In genomic region chr11:12363373-12363772, GRCh38 we compare ENCODE assay signal across 22 cellular contexts. TPM values are rescaled to one million over a fixed set of nuclear protein-coding genes. Genes with fewer than 3 reads are reported as not detected.
DNase-seq lines count a peak whose midpoint lies in the region; ATAC-seq and TF ChIP-seq lines count a peak whose summit lies in the region.
"Had no signal": no experiment of that assay in that cellular context is flagged by ENCODE, and none has a peak within 500 bp of the region (broad histone marks: within the 10 kb centered on the region; RNA-seq: fewer than 3 reads in every experiment).

No MANE protein-coding gene starts in this region.

- peak overlapping the region; percentile 15 for H3K4me3 Mint-ChIP-seq in central memory CD8-positive, alpha-beta T cell
- peak overlapping the region in 4 of 10 donors; percentile 2 to 80 (median 44) for H3K4me3 Mint-ChIP-seq in naive thymus-derived CD8-positive, alpha-beta T cell
- no peak overlapping the region for H3K4me3 Mint-ChIP-seq in endothelial cell (ENCODE audit: unreplicated experiment)
- H3K4me3 Mint-ChIP-seq: IgD-negative memory B cell had no signal

- H3K27me3 Mint-ChIP-seq in central memory CD8-positive, alpha-beta T cell = no peaks in the 10 kb centered on the region
- peaks cover 0 to 6% (median 0%) of the 10 kb centered on the region in 5 donors for H3K27me3 Mint-ChIP-seq in naive thymus-derived CD8-positive, alpha-beta T cell
- H3K27me3 Mint-ChIP-seq in endothelial cell (ENCODE audit: unreplicated experiment) = peaks cover 6% of the 10 kb centered on the region

- POLR2A ChIA-PET in naive thymus-derived CD8-positive, alpha-beta T cell (lab: Charles Lee) = no interaction called here

- H3K27me3 ChIP-seq in upper lobe of left lung = no peaks in the 10 kb centered on the region
- H3K27me3 ChIP-seq: SJSA1 had no signal

- WGBS in upper lobe of left lung, 2 donors = 87 to 93% methylated on average over 1 of the region's 1 CpG

- peaks cover 48% of the 10 kb centered on the region for H3K4me1 Mint-ChIP-seq in central memory CD8-positive, alpha-beta T cell
- H3K4me1 Mint-ChIP-seq in naive thymus-derived CD8-positive, alpha-beta T cell = peaks cover 30 to 74% (median 53%) of the 10 kb centered on the region in 4 donors
- no peaks in the 10 kb centered on the region for H3K4me1 Mint-ChIP-seq in endothelial cell (ENCODE audit: unreplicated experiment)
- H3K4me1 Mint-ChIP-seq: IgD-negative memory B cell had no signal

- H3K4me1 ChIP-seq in upper lobe of left lung = peaks cover 3 to 11% (median 6%) of the 10 kb centered on the region in 4 donors

- no peaks in the 10 kb centered on the region for H3K36me3 ChIP-seq in upper lobe of left lung
- H3K36me3 ChIP-seq: SJSA1 had no signal

- no peaks in the 10 kb centered on the region for H3K9me3 ChIP-seq in upper lobe of left lung
- H3K9me3 ChIP-seq: SJSA1 had no signal

- TF ChIP-seq EP300 in upper lobe of left lung (IDR thresholded peaks at IDR 0.05) = no peak

- H3K36me3 Mint-ChIP-seq in central memory CD8-positive, alpha-beta T cell (ENCODE audit: insufficient read depth) = no peaks in the 10 kb centered on the region
- peaks cover 3 to 23% (median 15%) of the 10 kb centered on the region in 3 donors for H3K36me3 Mint-ChIP-seq in naive thymus-derived CD8-positive, alpha-beta T cell
- H3K36me3 Mint-ChIP-seq in endothelial cell (ENCODE audit: low read depth, unreplicated experiment) = no peaks in the 10 kb centered on the region
- H3K36me3 Mint-ChIP-seq: IgD-negative memory B cell had no signal

- no peak for ATAC-seq in central memory CD8-positive, alpha-beta T cell (replicated peaks; ENCODE audit: extremely low read depth, poor library complexity, severe bottlenecking)
- ATAC-seq in naive thymus-derived CD8-positive, alpha-beta T cell = no peak
- ATAC-seq in GM18502 (IDR thresholded peaks at IDR 0.05; ENCODE audit: poor library complexity, unreplicated experiment) (no peak), upper lobe of left lung (ENCODE audit: low FRiP score in 2 of 2) (no peak)
- ATAC-seq: GM12878 had no signal

- DNase-seq in DMS53 (lab: John Stamatoyannopoulos, UW) (peak; percentile 39), endothelial cell (ENCODE audit: low spot score) (no peak), posterior vena cava (ENCODE audit: low spot score) (no peak), upper lobe of left lung (no peak)
- no peak for DNase-seq in central memory CD8-positive, alpha-beta T cell (ENCODE audit: low spot score in 2 of 2)
- no peak for DNase-seq in naive thymus-derived CD8-positive, alpha-beta T cell
- DNase-seq: C1 segment of cervical spinal cord, DMS79, EL, GDM1, HCEC 1CT, MM.1S, NCI-H2029 treated with DMSO at 0.1 percent for 48 hours, NCI-H226, NCI-H510A, Right ventricle myocardium superior, RPMI8226 had no signal

- H3K27ac ChIP-seq in upper lobe of left lung = no peak overlapping the region
- H3K27ac ChIP-seq: KMS-11, SJSA1 had no signal

- intact Hi-C loops in posterior vena cava (cut with DNase I) = no loop called here

- H3K9me3 Mint-ChIP-seq in central memory CD8-positive, alpha-beta T cell = peaks cover 10% of the 10 kb centered on the region
- H3K9me3 Mint-ChIP-seq in naive thymus-derived CD8-positive, alpha-beta T cell = peaks cover 0 to 28% (median 24%) of the 10 kb centered on the region in 9 donors
- no peaks in the 10 kb centered on the region for H3K9me3 Mint-ChIP-seq in endothelial cell (ENCODE audit: unreplicated experiment)

- H3K27ac Mint-ChIP-seq in central memory CD8-positive, alpha-beta T cell (ENCODE audit: low read depth) = peak overlapping the region; percentile 88
- H3K27ac Mint-ChIP-seq in naive thymus-derived CD8-positive, alpha-beta T cell = peak overlapping the region; percentile 46 to 83 (median 80)
- no peak overlapping the region for H3K27ac Mint-ChIP-seq in endothelial cell (ENCODE audit: unreplicated experiment)
- H3K27ac Mint-ChIP-seq: IgD-negative memory B cell had no signal

- no peak for TF ChIP-seq CTCF in endothelial cell (IDR thresholded peaks at IDR 0.05; ENCODE audit: unreplicated experiment)
- TF ChIP-seq CTCF in upper lobe of left lung (IDR thresholded peaks at IDR 0.05) = no peak

- H3K4me3 ChIP-seq in upper lobe of left lung = no peak overlapping the region
- H3K4me3 ChIP-seq: GM12878, SJSA1 had no signal

- no peak for TF ChIP-seq POLR2A in upper lobe of left lung (IDR thresholded peaks at IDR 0.05)

RNA-seq across cellular contexts. Expression of gene PARVA, which starts 14.0 kb away (rescaled TPM):
- total RNA-seq in naive thymus-derived CD8-positive, alpha-beta T cell = under 1 TPM; 0.19 to 0.44 TPM
- under 1 TPM in 1 of 3 donors, not detected in 2; 0.26 TPM for polyA plus RNA-seq in naive thymus-derived CD8-positive, alpha-beta T cell
- total RNA-seq in endothelial cell (ENCODE audit: unreplicated experiment) (53.3 TPM), posterior vena cava (100 to 1,000 TPM; 151 to 172 TPM), upper lobe of left lung (10 to 100 TPM; 36.7 to 73.5 (median 58.0) TPM)
- polyA plus RNA-seq: IgD-negative memory B cell had no signal

Comparison
In these comparisons a context has a peak if more than half of its experiments do, and no peak if none do; other contexts are left out.
1. RNA of gene PARVA, which starts 14.0 kb away (total RNA-seq): 151 to 172 TPM in posterior vena cava, 36.7 to 73.5 TPM in upper lobe of left lung and 53.3 TPM in endothelial cell (single experiment); 0.19 to 0.44 TPM in naive thymus-derived CD8-positive, alpha-beta T cell; every median in the first group is over 10 times any median in the second.